Comparison of ENCODE assay signal across 25 cellular contexts in the genomic region with DNA sequence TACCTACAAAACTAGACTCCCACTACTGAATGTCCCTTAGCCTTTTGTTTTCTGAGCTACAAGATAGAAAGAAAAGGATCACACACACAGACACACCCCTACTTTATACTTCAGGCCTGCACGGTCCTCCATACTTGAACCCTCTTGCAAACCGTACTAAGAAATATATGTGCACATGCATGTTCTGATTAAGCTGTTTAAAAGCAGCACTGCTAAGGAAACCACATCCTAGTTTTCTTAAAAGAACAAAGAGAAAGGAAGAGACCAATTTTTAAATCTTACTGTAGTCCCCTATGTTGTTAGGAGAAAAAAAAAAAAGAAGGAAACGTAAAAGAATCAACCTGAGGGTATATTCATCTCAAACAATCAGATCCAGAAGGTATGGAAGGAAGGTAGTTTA.
DNase-seq lines count a peak whose midpoint lies in the region; ATAC-seq, FAIRE-seq and TF ChIP-seq lines count a peak whose summit lies in the region.
"Had no signal": no experiment of that assay in that cellular context is flagged by ENCODE, and none has a peak within 500 bp of the region (broad histone marks: within the 10 kb centered on the region; RNA-seq: fewer than 3 reads in every experiment).

No MANE protein-coding gene starts in this region.

- no peak overlapping the region for H4K8ac ChIP-seq in IMR-90 (ENCODE audit: low read depth in 2 of 2, low read length in 2 of 2)

- H4K20me1 ChIP-seq in IMR-90 (ENCODE audit: insufficient read depth, low read length) = no peaks in the 10 kb centered on the region

- peak overlapping the region; percentile 22; the same call in 1 of the 2 replicates for H3K14ac ChIP-seq in IMR-90 (replicated peaks; ENCODE audit: low read depth, low read length)

- H3K4me1 Mint-ChIP-seq in T-helper 17 cell (peaks cover 4% of the 10 kb centered on the region), nephron progenitor cell (peaks cover 47% of the 10 kb centered on the region)

- FAIRE-seq in A549 (lab: Jason Lieb, UNC) = no peak
- FAIRE-seq: D721Med, GM12878, HepG2 had no signal

- peak overlapping the region; percentile 41 for H3K4me2 ChIP-seq in A549
- H3K4me2 ChIP-seq in IMR-90 (ENCODE audit: low read depth, low read length) = no peak overlapping the region
- H3K4me2 ChIP-seq: PC-9 had no signal

- H3K9me3 Mint-ChIP-seq in nephron progenitor cell = no peaks in the 10 kb centered on the region
- H3K9me3 Mint-ChIP-seq: H9 had no signal

- WGBS in A549 (ENCODE audit: missing lambda C conversion rate) = 57% methylated on average over 3 of the region's 3 CpGs
- no CpG with 5 or more reads among the region's 3 CpGs for WGBS in IMR-90 (ENCODE audit: extremely low coverage in 2 of 2, insufficient read length in 1 of 2), 2 experiments

- TF ChIP-seq RAD21 in A549 (conservative IDR thresholded peaks at IDR 0.05 in 1 of 2, IDR thresholded peaks at IDR 0.05 in 1 of 2) (no peak), IMR-90 (IDR thresholded peaks at IDR 0.05; ENCODE audit: low read length) (no peak)

- H3K27me3 ChIP-seq in IMR-90 (ENCODE audit: control insufficient read depth, insufficient read depth, low read length) (no peaks in the 10 kb centered on the region), breast epithelium (no peaks in the 10 kb centered on the region)
- H3K27me3 ChIP-seq: SJSA1 had no signal

- 0 out of 2 replicates have a peak overlapping the region, but pooled peaks have one; percentile 5 for H2BK20ac ChIP-seq in IMR-90 (ENCODE audit: low read depth, low read length)

- H3K9me1 ChIP-seq in IMR-90 (ENCODE audit: insufficient read depth, low read length) = peaks cover 4% of the 10 kb centered on the region

- POLR2A ChIA-PET in A549 (lab: Yijun Ruan, JAX) = no interaction called here
- POLR2A ChIA-PET in IMR-90 (lab: Charles Lee; ENCODE audit: unreplicated experiment) = no interaction called here

- H4K91ac ChIP-seq in IMR-90 (ENCODE audit: insufficient read depth, low read depth, low read length) = no peak overlapping the region

- peak overlapping the region; percentile 2 for H2BK5ac ChIP-seq in IMR-90 (ENCODE audit: low read depth, low read length, poor library complexity, severe bottlenecking)

- no TSS peak for BruUV-seq in IMR-90 (replicated peaks; lab: Mats Ljungman, UMichigan)

- H3K36me3 Mint-ChIP-seq in T-helper 17 cell (ENCODE audit: low read depth) (no peaks in the 10 kb centered on the region), nephron progenitor cell (ENCODE audit: low read depth) (peaks cover 34% of the 10 kb centered on the region)
- H3K36me3 Mint-ChIP-seq: CD4-positive, CD25-positive, alpha-beta regulatory T cell had no signal

- in situ Hi-C loops in IMR-90 (cut with MboI; ENCODE audit: low sequenced_read_pairs) = no loop called here

- H3K27me3 Mint-ChIP-seq in T-helper 17 cell = no peaks in the 10 kb centered on the region
- H3K27me3 Mint-ChIP-seq in nephron progenitor cell (ENCODE audit: low read depth, poor library complexity) = no peaks in the 10 kb centered on the region
- H3K27me3 Mint-ChIP-seq: CD4-positive, CD25-positive, alpha-beta regulatory T cell had no signal

- no peak overlapping the region for H3K4me3 Mint-ChIP-seq in T-helper 17 cell
- H3K4me3 Mint-ChIP-seq in nephron progenitor cell = no peak overlapping the region
- H3K4me3 Mint-ChIP-seq: CD4-positive, CD25-positive, alpha-beta regulatory T cell; H9 had no signal

- no peak overlapping the region for H3K56ac ChIP-seq in IMR-90 (ENCODE audit: extremely low read depth, insufficient read depth, low read length)

- no peak for TF ChIP-seq EP300 in A549 (IDR thresholded peaks at IDR 0.05)

- no peak overlapping the region for H2AK9ac ChIP-seq in IMR-90 (replicated peaks; ENCODE audit: low read depth, low read length, poor library complexity)

- H3K36me3 ChIP-seq in IMR-90 (ENCODE audit: control insufficient read depth, insufficient read depth, low read length) (peaks cover 2% of the 10 kb centered on the region; the same call in 1 of the 2 replicates), breast epithelium (no peaks in the 10 kb centered on the region)
- H3K36me3 ChIP-seq: SJSA1 had no signal

- H3K79me1 ChIP-seq in IMR-90 (ENCODE audit: low read depth in 1 of 2, low read length in 2 of 2) = no peaks in the 10 kb centered on the region

- no peak for TF ChIP-seq CTCF in A549 (IDR thresholded peaks at IDR 0.05)
- no peak for TF ChIP-seq CTCF in IMR-90 (conservative IDR thresholded peaks at IDR 0.05; ENCODE audit: low read depth, low read length)
- TF ChIP-seq CTCF in nephron progenitor cell (IDR thresholded peaks at IDR 0.05) = no peak
- no peak for TF ChIP-seq CTCF in breast epithelium (IDR thresholded peaks at IDR 0.05)

- CTCF ChIA-PET in A549 (lab: Yijun Ruan, JAX) (interaction anchor here (1.1 kb wide), 1 partner anchor 18 kb away, joined by 3 read pairs; no protein-coding TSS in a partner anchor), IMR-90 (lab: Yijun Ruan, JAX) (no interaction called here)

- H3K4ac ChIP-seq in IMR-90 (ENCODE audit: low read depth, low read length) = peak overlapping the region; percentile 55; the same call in 1 of the 2 replicates

- peak overlapping the region; percentile 82; the same call in 1 of the 2 replicates for H3K23ac ChIP-seq in IMR-90 (ENCODE audit: low read depth, low read length)

- H2AK5ac ChIP-seq in IMR-90 (ENCODE audit: low read depth, low read length) = no peak overlapping the region

- peak overlapping the region; percentile 8 to 63; a peak in 4 of 6 replicates for H3K27ac ChIP-seq in A549
- H3K27ac ChIP-seq in IMR-90 (ENCODE audit: insufficient read depth, low read length) = no peak overlapping the region
- H3K27ac ChIP-seq in breast epithelium = no peak overlapping the region
- H3K27ac ChIP-seq: PC-9, SJSA1 had no signal

- H2BK120ac ChIP-seq in IMR-90 (ENCODE audit: low read depth, low read length) = 0 out of 2 replicates have a peak overlapping the region, but pooled peaks have one; percentile 32

- peak overlapping the region; percentile 67; the same call in 1 of the 2 replicates for H4K5ac ChIP-seq in IMR-90 (ENCODE audit: low read depth, low read length)

- DNase-seq in A549 (ENCODE audit: low read depth in 1 of 2, low spot score in 1 of 2) = no peak
- no peak for DNase-seq in IMR-90
- DNase-seq in T-helper 17 cell = no peak
- DNase-seq in nephron progenitor cell = no peak
- no peak for DNase-seq in SIG-M5 treated with dmso at 0.1 percent for 504 hours (lab: John Stamatoyannopoulos, UW; ENCODE audit: unreplicated experiment)
- no peak for DNase-seq in breast epithelium (ENCODE audit: low spot score in 2 of 2)
- DNase-seq in mucosa of gallbladder (ENCODE audit: low spot score) = no peak
- DNase-seq: 8988T; CD4-positive, CD25-positive, alpha-beta regulatory T cell; DMS53; GDM1; H9; KG1; NCI-H1048; NCI-H1417; NCI-H1694; NCI-H2029 treated with DMSO at 0.1 percent for 48 hours; NCI-H446 treated with DMSO at 0.1 percent for 48 hours; NCI-H526 treated with DMSO at 0.1 percent for 48 hours; PC-9 had no signal

- ATAC-seq in A549 (no peak), IMR-90 (ENCODE audit: low read depth) (no peak), T-helper 17 cell (no peak)
- ATAC-seq: GM12878, HepG2, Right ventricle myocardium inferior had no signal

- no peak overlapping the region for H2AFZ ChIP-seq in IMR-90 (replicated peaks; ENCODE audit: low read length, poor library complexity)
- H2AFZ ChIP-seq: PC-9 had no signal

- peak overlapping the region; percentile 41 for H3K27ac Mint-ChIP-seq in T-helper 17 cell
- H3K27ac Mint-ChIP-seq in nephron progenitor cell = peak overlapping the region; percentile 67
- H3K27ac Mint-ChIP-seq: CD4-positive, CD25-positive, alpha-beta regulatory T cell had no signal

- no peak for TF ChIP-seq POLR2A in A549 (IDR thresholded peaks at IDR 0.05; ENCODE audit: low read length)
- TF ChIP-seq POLR2A in IMR-90 (IDR thresholded peaks at IDR 0.05; ENCODE audit: low read depth, low read length) = no peak
- TF ChIP-seq POLR2A in breast epithelium (IDR thresholded peaks at IDR 0.05) = no peak

- peak overlapping the region; percentile 34; the same call in 2 of the 3 replicates for H2BK15ac ChIP-seq in IMR-90 (ENCODE audit: low read depth, low read length)

- H3K4me1 ChIP-seq in A549 = peaks cover 23% of the 10 kb centered on the region
- H3K4me1 ChIP-seq in IMR-90 (ENCODE audit: control insufficient read depth, insufficient read depth, low read length) = peaks cover 6% of the 10 kb centered on the region
- H3K4me1 ChIP-seq in breast epithelium = no peaks in the 10 kb centered on the region
- H3K4me1 ChIP-seq: SJSA1 had no signal

- intact Hi-C loops in IMR-90 (cut with micrococcal nuclease) = no loop called here
- intact Hi-C loops in breast epithelium (cut with DNase I; ENCODE audit: low total_unique reads) = no loop called here

- H3K4me3 ChIP-seq in A549 (no peak overlapping the region), IMR-90 (ENCODE audit: insufficient read depth, low read depth, low read length) (no peak overlapping the region), breast epithelium (no peak overlapping the region)
- H3K4me3 ChIP-seq: GM12878, PC-9, SJSA1 had no signal

- peak overlapping the region; percentile 54; the same call in 1 of the 2 replicates for H3K18ac ChIP-seq in IMR-90 (ENCODE audit: low read depth, low read length)

- H3K9me3 ChIP-seq in A549 = no peaks in the 10 kb centered on the region
- H3K9me3 ChIP-seq in IMR-90 (ENCODE audit: control insufficient read depth, insufficient read depth, low read length) = no peaks in the 10 kb centered on the region
- H3K9me3 ChIP-seq in T-helper 17 cell (ENCODE audit: control insufficient read depth, low read length, poor library complexity, severe bottlenecking) = no peaks in the 10 kb centered on the region
- no peaks in the 10 kb centered on the region for H3K9me3 ChIP-seq in breast epithelium
- H3K9me3 ChIP-seq: SJSA1 had no signal

- H3K9ac ChIP-seq in IMR-90 (ENCODE audit: low read depth, low read length) = no peak overlapping the region

- dilution Hi-C loops in IMR-90 (cut with HindIII; ENCODE audit: low sequenced_read_pairs, unreplicated experiment) = no loop called here

TF ChIP-seq in A549, 52 proteins besides CTCF, POLR2A, EP300 and RAD21 (continues in another document):
- TF ChIP-seq MYC (IDR thresholded peaks at IDR 0.05; ENCODE audit: borderline replicate concordance, low read length) = no peak
- TF ChIP-seq EHMT2 (IDR thresholded peaks at IDR 0.05; ENCODE audit: low read depth) = no peak

TF ChIP-seq in IMR-90, 13 proteins besides CTCF, POLR2A, EP300 and RAD21:
- TF ChIP-seq NFE2L2 (IDR thresholded peaks at IDR 0.05; ENCODE audit: low read depth, low read length) (no peak), RCOR1 (IDR thresholded peaks at IDR 0.05; ENCODE audit: insufficient replicate concordance, low read length) (no peak), FOS (IDR thresholded peaks at IDR 0.05; ENCODE audit: low read depth, low read length) (no peak), CEBPB (IDR thresholded peaks at IDR 0.05; ENCODE audit: low read depth, low read length) (no peak), MAZ (IDR thresholded peaks at IDR 0.05; ENCODE audit: borderline replicate concordance, low read depth, low read length) (no peak), MAFK (IDR thresholded peaks at IDR 0.05; ENCODE audit: low read depth, low read length) (no peak), BHLHE40 (IDR thresholded peaks at IDR 0.05; ENCODE audit: low read depth, low read length) (no peak), CHD1 (IDR thresholded peaks at IDR 0.05; ENCODE audit: low read depth, low read length) (no peak), SMC3 (IDR thresholded peaks at IDR 0.05; ENCODE audit: low read depth, low read length) (no peak)

Comparison
In these comparisons a context has a peak if more than half of its experiments do, and no peak if none do; other contexts are left out.
1. H3K27ac ChIP-seq: peak in A549 (2 of 2); none in IMR-90 (single experiment) and breast epithelium (0 of 2).